8 cellular contexts compared by ENCODE assay signal in the genomic region with DNA sequence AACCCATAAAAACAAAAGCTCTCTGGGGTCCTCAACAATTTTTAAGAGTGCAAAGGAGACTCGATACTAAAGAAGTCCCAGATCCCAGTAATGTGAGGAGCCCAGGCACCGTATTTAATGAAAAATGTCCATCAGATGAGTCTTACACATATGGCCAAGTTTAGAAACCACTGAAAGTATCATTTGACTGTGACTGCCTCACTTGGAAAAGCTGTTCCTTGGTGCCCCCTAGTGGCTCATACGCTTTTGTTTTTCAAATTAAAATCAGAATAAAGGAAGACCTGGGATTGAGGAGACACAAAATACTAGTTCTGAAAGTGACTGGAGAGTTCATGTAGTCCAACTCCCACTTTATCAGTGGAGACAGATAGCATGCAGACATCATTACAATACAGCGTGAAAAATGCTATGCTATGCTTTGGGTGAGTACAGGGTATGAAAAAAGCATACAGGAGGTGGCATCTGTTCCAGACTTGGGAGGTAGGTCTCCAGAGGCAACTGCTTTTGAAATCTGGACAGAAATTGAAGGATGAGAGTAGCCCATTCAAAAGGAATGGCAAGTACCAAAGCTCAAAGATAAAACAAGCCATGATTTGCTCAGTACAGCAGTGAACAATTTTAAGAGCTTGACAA.
DNase-seq lines count a peak whose midpoint lies in the region; ATAC-seq, FAIRE-seq and TF ChIP-seq lines count a peak whose summit lies in the region.

No MANE protein-coding gene starts in this region.

- no peak overlapping the region for H3K4me3 ChIP-seq in AG04449 (ENCODE audit: low read depth, low read length)
- no peak overlapping the region for H3K4me3 ChIP-seq in astrocyte of the cerebellum (ENCODE audit: low read depth, low read length)

- no peaks in the 10 kb centered on the region for H3K27me3 Mint-ChIP-seq in T-helper 2 cell treated with Interferon-gamma antibody and Interleukin-4, amounts not matched to agents 5 μg/mL and 100 μg/mL, for 36 hours (ENCODE audit: low read depth)

- CTCF ChIA-PET in AG04449 (lab: Yijun Ruan, JAX) = interaction anchor here (0.7 to 7.9 kb wide), 41 partner anchors 9 to 830 kb away, joined by 3 to 161 read pairs (median 4); no protein-coding TSS in a partner anchor

- H3K27ac Mint-ChIP-seq in T-helper 2 cell treated with Interferon-gamma antibody and Interleukin-4, amounts not matched to agents 5 μg/mL and 100 μg/mL, for 36 hours = no peak overlapping the region

- ATAC-seq in HG02973 (IDR thresholded peaks at IDR 0.05; ENCODE audit: unreplicated experiment) = peak; percentile 94

- in situ Hi-C loops in astrocyte of the cerebellum (cut with HindIII; ENCODE audit: low sequenced_read_pairs) = loop anchor here (25.0 kb wide), 1 partner anchor 358 kb away; no protein-coding TSS in a partner anchor

- H3K4me1 Mint-ChIP-seq in T-helper 2 cell treated with Interferon-gamma antibody and Interleukin-4, amounts not matched to agents 5 μg/mL and 100 μg/mL, for 36 hours (ENCODE audit: low read depth) = peaks cover 2% of the 10 kb centered on the region

- H3K4me3 Mint-ChIP-seq in T-helper 2 cell treated with Interferon-gamma antibody and Interleukin-4, amounts not matched to agents 5 μg/mL and 100 μg/mL, for 36 hours = no peak overlapping the region

- H3K9me3 Mint-ChIP-seq in T-helper 2 cell treated with Interferon-gamma antibody and Interleukin-4, amounts not matched to agents 5 μg/mL and 100 μg/mL, for 36 hours = no peaks in the 10 kb centered on the region

- DNase-seq in AG04449 (ENCODE audit: low read depth, low spot score) (peak; percentile 71), GM18507 (ENCODE audit: extremely low spot score, insufficient read length, low read depth) (peak; percentile 30), NCI-H1694 treated with DMSO at 0.1 percent for 48 hours (lab: John Stamatoyannopoulos, UW) (peak; percentile 94), astrocyte of the cerebellum (ENCODE audit: low read depth) (peak; percentile 90), iPS-NIHi11 (ENCODE audit: low spot score) (peak; percentile 53)
- DNase-seq in T-helper 2 cell treated with Interferon-gamma antibody and Interleukin-4, amounts not matched to agents 5 μg/mL and 100 μg/mL, for 36 hours (ENCODE audit: low spot score) = peak; percentile 44
- DNase-seq in stimulated activated CD4-positive, alpha-beta T cell treated with anti-CD3 and anti-CD28 coated beads, Interleukin-12 subunit alpha, Interleukin-12 subunit beta, amount 100 ng/mL, for 48 hours (ENCODE audit: low read depth in 2 of 3, low spot score in 1 of 3) = peak; percentile 32 to 67 (median 51)

- TF ChIP-seq CTCF in AG04449 (IDR thresholded peaks at IDR 0.05; ENCODE audit: insufficient read depth, low read length, missing control alignments) (peak; percentile 64), astrocyte of the cerebellum (IDR thresholded peaks at IDR 0.05; ENCODE audit: low read depth, low read length, missing control alignments) (peak; percentile 66)

- POLR2A ChIA-PET in AG04449 (lab: Yijun Ruan, JAX) = no interaction called here

- FAIRE-seq in GM18507 (lab: Jason Lieb, UNC) = peak; percentile 94

- peaks cover 23% of the 10 kb centered on the region for H3K36me3 Mint-ChIP-seq in T-helper 2 cell treated with Interferon-gamma antibody and Interleukin-4, amounts not matched to agents 5 μg/mL and 100 μg/mL, for 36 hours (ENCODE audit: low read depth)

Comparison
In these comparisons a context has a peak if more than half of its experiments do, and no peak if none do; other contexts are left out.
1. DNase-seq: peak in every context shown above with its lines; median percentile 94 in NCI-H1694 treated with DMSO at 0.1 percent for 48 hours; 90 in astrocyte of the cerebellum; 71 in AG04449; 53 in iPS-NIHi11; 51 in stimulated activated CD4-positive, alpha-beta T cell treated with anti-CD3 and anti-CD28 coated beads, Interleukin-12 subunit alpha, Interleukin-12 subunit beta, amount 100 ng/mL, for 48 hours; 44 in T-helper 2 cell treated with Interferon-gamma antibody and Interleukin-4, amounts not matched to agents 5 μg/mL and 100 μg/mL, for 36 hours; 30 in GM18507.